1 cellular context compared by ENCODE assay signal in genomic region chr6:6712258-6712978, GRCh38.
TF ChIP-seq lines count a peak whose summit lies in the region.

No MANE protein-coding gene starts in this region.

TF ChIP-seq in HepG2, 621 proteins besides CTCF, POLR2A, EP300 and RAD21 (continued from another document):
- 0 out of 2 replicates have a peak, but pooled peaks have one; percentile 25 for TF ChIP-seq ZBTB7A (CRISPR knock-in tag; IDR thresholded peaks at IDR 0.05)
- no peak for TF ChIP-seq ZNF782 (CRISPR knock-in tag; IDR thresholded peaks at IDR 0.05; ENCODE audit: borderline replicate concordance)
- 0 out of 2 replicates have a peak, but pooled peaks have one; percentile 45 for TF ChIP-seq ZMYM2 (CRISPR knock-in tag; IDR thresholded peaks at IDR 0.05)
- TF ChIP-seq TIGD3 (CRISPR knock-in tag; IDR thresholded peaks at IDR 0.05; ENCODE audit: borderline replicate concordance), result no peak
- 0 out of 2 replicates have a peak, but pooled peaks have one; percentile 45 for TF ChIP-seq MYC (CRISPR knock-in tag; IDR thresholded peaks at IDR 0.05; ENCODE audit: borderline replicate concordance)
- no peak for TF ChIP-seq ZNF558 (CRISPR knock-in tag; IDR thresholded peaks at IDR 0.05; ENCODE audit: borderline replicate concordance)
